In genomic region chr7:2437136-2437535, GRCh38 we compare ENCODE assay signal across 34 cellular contexts. TPM values are rescaled to one million over a fixed set of nuclear protein-coding genes. Genes with fewer than 3 reads are reported as not detected.
DNase-seq lines count a peak whose midpoint lies in the region; ATAC-seq and TF ChIP-seq lines count a peak whose summit lies in the region.
"Had no signal": no experiment of that assay in that cellular context is flagged by ENCODE, and none has a peak within 500 bp of the region (broad histone marks: within the 10 kb centered on the region; RNA-seq: fewer than 3 reads in every experiment).

No MANE protein-coding gene starts in this region.

- H3K9me3 ChIP-seq in heart left ventricle (no peaks in the 10 kb centered on the region), upper lobe of right lung (no peaks in the 10 kb centered on the region)
- H3K9me3 ChIP-seq: colonic mucosa, esophagus muscularis mucosa, SJSA1, spleen, testis had no signal

- DNase-seq in Right ventricle myocardium inferior (ENCODE audit: missing footprints): peak; percentile 1
- no peak for DNase-seq in heart left ventricle
- no peak for DNase-seq in endothelial cell (ENCODE audit: low spot score)
- peak; percentile 42 for DNase-seq in medulla oblongata (ENCODE audit: extremely low spot score)
- no peak for DNase-seq in upper lobe of right lung
- no peak for DNase-seq in retina
- DNase-seq in progenitor cell of endocrine pancreas (ENCODE audit: low spot score, unreplicated experiment): no peak
- DNase-seq: activated CD4-positive, alpha-beta T cell treated with anti-CD3 and anti-CD28 coated beads, Interleukin-2, amount 50 U/mL, for 48 hours; activated CD8-positive, alpha-beta memory T cell treated with anti-CD3 and anti-CD28 coated beads, Interleukin-2, amount 50 U/mL, for 4 hours; activated naive CD4-positive, alpha-beta T cell treated with anti-CD3 and anti-CD28 coated beads, Interleukin-2, amount 10 ng/mL, durations not matched to agents 7 days and 5 days; AML-193; CD4-positive, alpha-beta memory T cell; colonic mucosa; DMS 273 treated with DMSO at 0.1 percent for 48 hours; effector CD8-positive, alpha-beta T cell; HFFc6; NCI-H1048; NCI-H187; NCI-H2171 treated with DMSO at 0.1 percent for 48 hours; NK-92 treated with Interleukin-12 subunit alpha and Interleukin-12 subunit beta, amount 100 ng/mL, for 24 hours; spleen; stimulated activated CD4-positive, alpha-beta T cell treated with anti-CD3 and anti-CD28 coated beads, Interleukin-4, amount 100 ng/mL, for 1 hour; T-cell; testis had no signal

- no peak for TF ChIP-seq CTCF in heart left ventricle (IDR thresholded peaks at IDR 0.05)
- TF ChIP-seq CTCF in endothelial cell (IDR thresholded peaks at IDR 0.05; ENCODE audit: unreplicated experiment): no peak
- TF ChIP-seq CTCF in upper lobe of right lung (IDR thresholded peaks at IDR 0.05): no peak
- no peak for TF ChIP-seq CTCF in progenitor cell of endocrine pancreas (IDR thresholded peaks at IDR 0.05; ENCODE audit: unreplicated experiment)

- peaks cover 0 to 25% (median 10%) of the 10 kb centered on the region in 12 donors for H3K4me1 ChIP-seq in heart left ventricle
- H3K4me1 ChIP-seq in upper lobe of right lung: peaks cover 11% of the 10 kb centered on the region
- H3K4me1 ChIP-seq: colonic mucosa, SJSA1 had no signal

- no peak overlapping the region for H3K27ac Mint-ChIP-seq in endothelial cell (ENCODE audit: unreplicated experiment)
- H3K27ac Mint-ChIP-seq in stimulated activated memory B cell treated with anti-CD40 and anti-IgM and Interleukin-4, amounts not matched to agents 10 μg/mL and 1 μg/mL and 100 μg/mL, for 72 hours: no peak overlapping the region
- H3K27ac Mint-ChIP-seq in progenitor cell of endocrine pancreas: no peak overlapping the region
- H3K27ac Mint-ChIP-seq: activated naive CD4-positive, alpha-beta T cell treated with anti-CD3 and anti-CD28 coated beads, Interleukin-2, amount 10 ng/mL, durations not matched to agents 7 days and 5 days; activated T-helper 1 cell treated with anti-CD3 and anti-CD28 coated beads, Interleukin-12 subunit alpha, Interleukin-12 subunit beta, Interleukin-2, Interleukin-4 antibody, amounts not matched to agents 30 ng/mL and 10 ng/mL and 1 ng/mL, durations not matched to agents 14 hours and 24 hours and 36 hours; HFFc6; T-cell had no signal

- H3K4me3 Mint-ChIP-seq in endothelial cell (ENCODE audit: unreplicated experiment) (peak overlapping the region; percentile 17), progenitor cell of endocrine pancreas (ENCODE audit: low read depth) (no peak overlapping the region)
- no peak overlapping the region for H3K4me3 Mint-ChIP-seq in stimulated activated memory B cell treated with anti-CD40 and anti-IgM and Interleukin-4, amounts not matched to agents 10 μg/mL and 1 μg/mL and 100 μg/mL, for 72 hours
- H3K4me3 Mint-ChIP-seq: activated naive CD4-positive, alpha-beta T cell treated with anti-CD3 and anti-CD28 coated beads, Interleukin-2, amount 10 ng/mL, durations not matched to agents 7 days and 5 days; activated T-helper 1 cell treated with anti-CD3 and anti-CD28 coated beads, Interleukin-12 subunit alpha, Interleukin-12 subunit beta, Interleukin-2, Interleukin-4 antibody, amounts not matched to agents 30 ng/mL and 10 ng/mL and 1 ng/mL, durations not matched to agents 14 hours and 24 hours and 36 hours; CD4-positive, alpha-beta memory T cell; HFFc6; natural killer cell treated with Interleukin-12 subunit alpha and Interleukin-12 subunit beta and Interleukin-15 and Interleukin-18, amount 100 ng/mL, for 72 hours; T-cell had no signal

- intact Hi-C loops in Right ventricle myocardium inferior (cut with DNase I) (no loop called here), heart left ventricle (cut with DNase I) (no loop called here), upper lobe of right lung (cut with DNase I) (no loop called here)

- H3K27ac ChIP-seq in heart left ventricle (no peak overlapping the region), upper lobe of right lung (no peak overlapping the region)
- H3K27ac ChIP-seq: colonic mucosa, hepatocyte, SJSA1, spleen had no signal

- no peak for TF ChIP-seq POLR2A in heart left ventricle (IDR thresholded peaks at IDR 0.05)

- H3K9me3 Mint-ChIP-seq in endothelial cell (ENCODE audit: unreplicated experiment): no peaks in the 10 kb centered on the region
- no peaks in the 10 kb centered on the region for H3K9me3 Mint-ChIP-seq in stimulated activated memory B cell treated with anti-CD40 and anti-IgM and Interleukin-4, amounts not matched to agents 10 μg/mL and 1 μg/mL and 100 μg/mL, for 72 hours
- no peaks in the 10 kb centered on the region for H3K9me3 Mint-ChIP-seq in progenitor cell of endocrine pancreas (ENCODE audit: low read depth)
- H3K9me3 Mint-ChIP-seq: activated naive CD4-positive, alpha-beta T cell treated with anti-CD3 and anti-CD28 coated beads, Interleukin-2, amount 10 ng/mL, durations not matched to agents 7 days and 5 days; activated T-helper 1 cell treated with anti-CD3 and anti-CD28 coated beads, Interleukin-12 subunit alpha, Interleukin-12 subunit beta, Interleukin-2, Interleukin-4 antibody, amounts not matched to agents 30 ng/mL and 10 ng/mL and 1 ng/mL, durations not matched to agents 14 hours and 24 hours and 36 hours; CD4-positive, alpha-beta memory T cell; HFFc6; natural killer cell treated with Interleukin-12 subunit alpha and Interleukin-12 subunit beta and Interleukin-15 and Interleukin-18, amount 100 ng/mL, for 72 hours; T-cell had no signal

- H3K4me1 Mint-ChIP-seq in endothelial cell (ENCODE audit: unreplicated experiment) (peaks cover 6% of the 10 kb centered on the region), progenitor cell of endocrine pancreas (ENCODE audit: low read depth) (peaks cover 17% of the 10 kb centered on the region)
- peaks cover 6% of the 10 kb centered on the region for H3K4me1 Mint-ChIP-seq in stimulated activated memory B cell treated with anti-CD40 and anti-IgM and Interleukin-4, amounts not matched to agents 10 μg/mL and 1 μg/mL and 100 μg/mL, for 72 hours
- H3K4me1 Mint-ChIP-seq: activated naive CD4-positive, alpha-beta T cell treated with anti-CD3 and anti-CD28 coated beads, Interleukin-2, amount 10 ng/mL, durations not matched to agents 7 days and 5 days had no signal

- ATAC-seq in Right ventricle myocardium inferior (no peak), heart left ventricle (no peak), upper lobe of right lung (peak; percentile 43)
- no peak for ATAC-seq in stimulated activated memory B cell treated with anti-CD40 and anti-IgM and Interleukin-4, amounts not matched to agents 10 μg/mL and 1 μg/mL and 100 μg/mL, for 72 hours
- ATAC-seq: activated CD4-positive, CD25-positive, alpha-beta regulatory T cell treated with anti-CD3 and anti-CD28 coated beads, Interleukin-2, amount 50 U/mL, for 24 hours; natural killer cell treated with Interleukin-12 subunit alpha and Interleukin-12 subunit beta and Interleukin-15 and Interleukin-18, amount 100 ng/mL, for 72 hours; T-cell had no signal

- peaks cover 30% of the 10 kb centered on the region for H3K36me3 Mint-ChIP-seq in endothelial cell (ENCODE audit: low read depth, unreplicated experiment)
- H3K36me3 Mint-ChIP-seq in stimulated activated memory B cell treated with anti-CD40 and anti-IgM and Interleukin-4, amounts not matched to agents 10 μg/mL and 1 μg/mL and 100 μg/mL, for 72 hours: peaks cover 13% of the 10 kb centered on the region
- peaks cover 16% of the 10 kb centered on the region for H3K36me3 Mint-ChIP-seq in progenitor cell of endocrine pancreas (ENCODE audit: insufficient read depth)
- H3K36me3 Mint-ChIP-seq: natural killer cell treated with Interleukin-12 subunit alpha and Interleukin-12 subunit beta and Interleukin-15 and Interleukin-18, amount 100 ng/mL, for 72 hours had no signal

- H3K27me3 ChIP-seq in heart left ventricle: no peaks in the 10 kb centered on the region
- H3K27me3 ChIP-seq in upper lobe of right lung: no peaks in the 10 kb centered on the region
- H3K27me3 ChIP-seq: colonic mucosa, esophagus muscularis mucosa, hepatocyte, SJSA1, spleen, testis had no signal

- H3K4me3 ChIP-seq in heart left ventricle (no peak overlapping the region), upper lobe of right lung (no peak overlapping the region)
- H3K4me3 ChIP-seq: colonic mucosa, esophagus muscularis mucosa, hepatocyte, SJSA1, spleen, testis had no signal

- H3K27me3 Mint-ChIP-seq in endothelial cell (ENCODE audit: unreplicated experiment) (no peaks in the 10 kb centered on the region), progenitor cell of endocrine pancreas (no peaks in the 10 kb centered on the region)
- H3K27me3 Mint-ChIP-seq in stimulated activated memory B cell treated with anti-CD40 and anti-IgM and Interleukin-4, amounts not matched to agents 10 μg/mL and 1 μg/mL and 100 μg/mL, for 72 hours: no peaks in the 10 kb centered on the region
- H3K27me3 Mint-ChIP-seq: activated naive CD4-positive, alpha-beta T cell treated with anti-CD3 and anti-CD28 coated beads, Interleukin-2, amount 10 ng/mL, durations not matched to agents 7 days and 5 days; CD4-positive, alpha-beta memory T cell; natural killer cell treated with Interleukin-12 subunit alpha and Interleukin-12 subunit beta and Interleukin-15 and Interleukin-18, amount 100 ng/mL, for 72 hours; T-cell had no signal

- 94 to 97% (median 96%) methylated on average over 9 of the region's 9 CpGs for WGBS in heart left ventricle, 4 donors

- H3K36me3 ChIP-seq in heart left ventricle (peaks cover 0 to 47% (median 34%) of the 10 kb centered on the region in 9 donors), upper lobe of right lung (peaks cover 35% of the 10 kb centered on the region)
- H3K36me3 ChIP-seq: colonic mucosa had no signal

RNA-seq across cellular contexts. Expression of gene CHST12, which starts 33.7 kb away (rescaled TPM):
- total RNA-seq in Right ventricle myocardium inferior (13.5 TPM), heart left ventricle (10 to 100 TPM; 12.7 to 20.7 (median 15.6) TPM), endothelial cell (ENCODE audit: unreplicated experiment) (26.9 TPM), upper lobe of right lung (29.8 TPM), progenitor cell of endocrine pancreas (16.7 and 17.0 TPM in 2 replicates)
- polyA plus RNA-seq in heart left ventricle: 10 to 100 TPM; 12.5 to 14.7 TPM

RNA-seq across cellular contexts. Expression of gene GRIFIN, which starts 39.1 kb away (rescaled TPM):
- total RNA-seq in Right ventricle myocardium inferior (not detected), heart left ventricle (not detected), endothelial cell (ENCODE audit: unreplicated experiment) (not detected), upper lobe of right lung (not detected), progenitor cell of endocrine pancreas (not detected in 2 replicates)
- polyA plus RNA-seq in heart left ventricle: not detected
- total RNA-seq: activated T-helper 1 cell treated with anti-CD3 and anti-CD28 coated beads, Interleukin-12 subunit alpha, Interleukin-12 subunit beta, Interleukin-2, Interleukin-4 antibody, amounts not matched to agents 30 ng/mL and 10 ng/mL and 1 ng/mL, durations not matched to agents 14 hours and 24 hours and 36 hours; CD4-positive, alpha-beta memory T cell; colonic mucosa; esophagus muscularis mucosa; frontal cortex; hepatocyte; HFFc6; natural killer cell treated with Interleukin-12 subunit alpha and Interleukin-12 subunit beta and Interleukin-15 and Interleukin-18, amount 100 ng/mL, for 72 hours; omental fat pad; renal cortical epithelial cell; SJSA1; spleen; T-cell; testis had no signal
- polyA plus RNA-seq: CD4-positive, alpha-beta memory T cell; hepatocyte; spleen had no signal

Comparison
In these comparisons a context has a peak if more than half of its experiments do, and no peak if none do; other contexts are left out.
1. DNase-seq: peak in Right ventricle myocardium inferior (single experiment) and medulla oblongata (single experiment); none in heart left ventricle (0 of 5), endothelial cell (single experiment), upper lobe of right lung (single experiment), retina (single experiment) and progenitor cell of endocrine pancreas (single experiment).